ENCODE assay signal across 8 cellular contexts in the genomic region with DNA sequence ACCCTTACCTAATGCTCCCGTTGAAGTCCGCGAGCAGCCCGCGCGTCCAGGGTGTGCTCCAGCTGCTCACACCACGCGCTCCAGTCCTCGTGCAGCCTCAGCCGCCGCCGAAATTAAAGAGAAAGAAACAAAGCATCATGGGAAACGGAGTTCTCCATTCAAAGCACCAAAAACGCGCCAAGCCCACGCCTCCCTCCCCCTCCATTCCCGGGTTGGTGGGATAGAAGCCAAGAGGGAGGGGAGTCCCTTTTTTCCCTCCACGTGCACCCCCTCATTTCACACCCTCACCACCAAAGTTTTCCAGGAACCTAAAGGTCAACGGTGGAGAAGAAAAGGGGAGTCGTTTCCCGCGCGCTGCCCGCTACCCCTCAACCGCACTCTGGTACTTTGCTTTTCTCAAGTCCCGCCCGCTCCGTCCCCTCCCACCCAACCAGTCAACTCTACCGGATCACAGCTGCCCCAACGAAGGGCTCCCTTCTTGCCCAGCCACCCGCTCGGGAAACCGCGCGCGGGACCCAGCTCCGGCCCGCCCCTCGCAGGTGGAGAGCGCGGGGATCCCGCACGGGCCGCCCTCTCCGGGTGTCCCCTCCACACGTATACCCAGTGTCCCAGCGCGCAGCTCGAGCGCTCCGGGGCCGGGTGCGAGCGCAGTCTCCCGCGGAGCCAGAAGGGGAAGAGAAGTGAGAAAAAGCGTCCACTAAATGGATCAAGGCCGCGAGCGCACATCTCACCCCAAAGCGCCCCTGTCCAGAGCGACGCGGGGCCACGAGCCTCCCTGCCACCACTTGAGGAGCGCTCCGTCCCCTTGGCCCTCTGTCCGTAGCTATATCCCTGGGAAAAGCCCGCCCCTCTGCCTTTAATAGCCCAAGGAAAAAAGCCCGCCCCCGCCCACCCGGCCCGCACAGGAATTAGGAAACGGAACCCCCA.
DNase-seq lines count a peak whose midpoint lies in the region; ATAC-seq and TF ChIP-seq lines count a peak whose summit lies in the region.

No MANE protein-coding gene starts in this region.

- peak overlapping the region; percentile 49 to 70 for H3K4me3 ChIP-seq in muscle layer of colon (ENCODE audit: low read depth in 1 of 2, low read length in 2 of 2)

- intact Hi-C loops in activated CD4-positive, alpha-beta T cell treated with anti-CD3 and anti-CD28 coated beads, Interleukin-2, amount 10 ng/mL, durations not matched to agents 24 days and 14 days (cut with micrococcal nuclease), result loop anchor here (1.0 to 10.0 kb wide), 6 partner anchors 13 to 1350 kb away; partner anchors contain the start of genes HPRT1 and INTS6L

- H3K4me3 Mint-ChIP-seq in activated CD4-positive, alpha-beta T cell treated with anti-CD3 and anti-CD28 coated beads, Interleukin-2, amount 10 ng/mL, durations not matched to agents 24 days and 14 days, result peak overlapping the region; percentile 98
- H3K4me3 Mint-ChIP-seq in endothelial cell (ENCODE audit: unreplicated experiment), result peak overlapping the region; percentile 97

- peaks cover 4% of the 10 kb centered on the region for H3K9me3 Mint-ChIP-seq in activated CD4-positive, alpha-beta T cell treated with anti-CD3 and anti-CD28 coated beads, Interleukin-2, amount 10 ng/mL, durations not matched to agents 24 days and 14 days
- no peaks in the 10 kb centered on the region for H3K9me3 Mint-ChIP-seq in endothelial cell (ENCODE audit: unreplicated experiment)

- H3K27me3 ChIP-seq in muscle layer of colon (ENCODE audit: control insufficient read depth in 1 of 2, insufficient read depth in 2 of 2, low read length in 2 of 2), result peaks cover 0 to 8% of the 10 kb centered on the region in 2 donors

- H3K4me1 ChIP-seq in muscle layer of colon (ENCODE audit: insufficient read depth, low read length), result no peaks in the 10 kb centered on the region

- peak; percentile 84 for DNase-seq in activated CD4-positive, alpha-beta T cell treated with anti-CD3 and anti-CD28 coated beads, Interleukin-2, amount 10 ng/mL, durations not matched to agents 24 days and 14 days
- DNase-seq in endothelial cell (ENCODE audit: low spot score) (peak; percentile 27), superior temporal gyrus (ENCODE audit: extremely low spot score) (peak; percentile 20), NCI-H1694 (lab: John Stamatoyannopoulos, UW) (no peak)

- peaks cover 19% of the 10 kb centered on the region for H3K4me1 Mint-ChIP-seq in activated CD4-positive, alpha-beta T cell treated with anti-CD3 and anti-CD28 coated beads, Interleukin-2, amount 10 ng/mL, durations not matched to agents 24 days and 14 days
- peaks cover 12% of the 10 kb centered on the region for H3K4me1 Mint-ChIP-seq in endothelial cell (ENCODE audit: unreplicated experiment)

- peak overlapping the region; percentile 64 for H3K27ac ChIP-seq in muscle layer of colon (ENCODE audit: low read depth, low read length)

- H3K36me3 Mint-ChIP-seq in activated CD4-positive, alpha-beta T cell treated with anti-CD3 and anti-CD28 coated beads, Interleukin-2, amount 10 ng/mL, durations not matched to agents 24 days and 14 days (ENCODE audit: low read depth), result peaks cover 32% of the 10 kb centered on the region
- H3K36me3 Mint-ChIP-seq in endothelial cell (ENCODE audit: low read depth, unreplicated experiment), result peaks cover 11% of the 10 kb centered on the region

- H3K36me3 ChIP-seq in muscle layer of colon (ENCODE audit: insufficient read depth, low read length), result no peaks in the 10 kb centered on the region

- peak; percentile 46 for ATAC-seq in GM18502 (IDR thresholded peaks at IDR 0.05; ENCODE audit: poor library complexity, unreplicated experiment)
- peak; percentile 43 for ATAC-seq in HG03342 (IDR thresholded peaks at IDR 0.05; ENCODE audit: unreplicated experiment)
- ATAC-seq in HG03045 (IDR thresholded peaks at IDR 0.05; ENCODE audit: unreplicated experiment), result no peak

- peak overlapping the region; percentile 98 for H3K27ac Mint-ChIP-seq in activated CD4-positive, alpha-beta T cell treated with anti-CD3 and anti-CD28 coated beads, Interleukin-2, amount 10 ng/mL, durations not matched to agents 24 days and 14 days
- H3K27ac Mint-ChIP-seq in endothelial cell (ENCODE audit: unreplicated experiment), result peak overlapping the region; percentile 52

- H3K27me3 Mint-ChIP-seq in activated CD4-positive, alpha-beta T cell treated with anti-CD3 and anti-CD28 coated beads, Interleukin-2, amount 10 ng/mL, durations not matched to agents 24 days and 14 days, result peaks cover 2% of the 10 kb centered on the region
- H3K27me3 Mint-ChIP-seq in endothelial cell (ENCODE audit: unreplicated experiment), result peaks cover 2% of the 10 kb centered on the region

- TF ChIP-seq CTCF in endothelial cell (IDR thresholded peaks at IDR 0.05; ENCODE audit: unreplicated experiment), result no peak

- H3K9ac ChIP-seq in muscle layer of colon (ENCODE audit: low read length), result no peak overlapping the region

- no peaks in the 10 kb centered on the region for H3K9me3 ChIP-seq in muscle layer of colon (ENCODE audit: low read length)
